ENCODE assay signal across 14 cellular contexts in genomic region chr2:240468300-240469238, GRCh38. TPM values are rescaled to one million over a fixed set of nuclear protein-coding genes. Genes with fewer than 3 reads are reported as not detected.
A peak's percentile ranks its signal among the peaks of the same experiment; 100 is the strongest.
DNase-seq lines count a peak whose midpoint lies in the region; ATAC-seq and TF ChIP-seq lines count a peak whose summit lies in the region.
"Had no signal": no experiment of that assay in that cellular context is flagged by ENCODE, and none has a peak within 500 bp of the region (broad histone marks: within the 10 kb centered on the region; RNA-seq: fewer than 3 reads in every experiment).

No MANE protein-coding gene starts in this region.

- H3K27ac ChIP-seq in left lung (no peak overlapping the region), tibial artery (no peak overlapping the region)

- H3K9me3 Mint-ChIP-seq in activated T-cell treated with anti-CD3 and anti-CD28 coated beads, Interleukin-2, amount 50 U/mL, for 24 hours: peaks cover 10% of the 10 kb centered on the region
- H3K9me3 Mint-ChIP-seq in activated T-cell treated with anti-CD3 and anti-CD28 coated beads, Interleukin-2, amount 50 U/mL, for 72 hours: peaks cover 0 to 3% of the 10 kb centered on the region in 2 donors
- H3K9me3 Mint-ChIP-seq in T-helper 2 cell treated with Interferon-gamma antibody and Interleukin-4, amounts not matched to agents 5 μg/mL and 100 μg/mL, for 36 hours: peaks cover 7% of the 10 kb centered on the region

- no peaks in the 10 kb centered on the region for H3K27me3 Mint-ChIP-seq in activated T-cell treated with anti-CD3 and anti-CD28 coated beads, Interleukin-2, amount 50 U/mL, for 24 hours
- no peaks in the 10 kb centered on the region for H3K27me3 Mint-ChIP-seq in activated T-cell treated with anti-CD3 and anti-CD28 coated beads, Interleukin-2, amount 50 U/mL, for 72 hours (ENCODE audit: low read depth)
- H3K27me3 Mint-ChIP-seq in T-helper 2 cell treated with Interferon-gamma antibody and Interleukin-4, amounts not matched to agents 5 μg/mL and 100 μg/mL, for 36 hours (ENCODE audit: low read depth): no peaks in the 10 kb centered on the region

- no peak overlapping the region for H3K4me3 Mint-ChIP-seq in activated T-cell treated with anti-CD3 and anti-CD28 coated beads, Interleukin-2, amount 50 U/mL, for 24 hours
- no peak overlapping the region for H3K4me3 Mint-ChIP-seq in activated T-cell treated with anti-CD3 and anti-CD28 coated beads, Interleukin-2, amount 50 U/mL, for 72 hours
- no peak overlapping the region for H3K4me3 Mint-ChIP-seq in T-helper 2 cell treated with Interferon-gamma antibody and Interleukin-4, amounts not matched to agents 5 μg/mL and 100 μg/mL, for 36 hours

- H3K4me3 ChIP-seq in left lung (no peak overlapping the region), tibial artery (no peak overlapping the region)
- H3K4me3 ChIP-seq: HAP-1 had no signal

- no peak for ATAC-seq in activated T-cell treated with anti-CD3 and anti-CD28 coated beads, Interleukin-2, amount 50 U/mL, for 72 hours (replicated peaks in 1 of 2)
- no peak for ATAC-seq in left lung

- DNase-seq in activated T-cell treated with anti-CD3 and anti-CD28 coated beads, Interleukin-2, amount 50 U/mL, for 24 hours: peak; percentile 17
- no peak for DNase-seq in activated T-cell treated with anti-CD3 and anti-CD28 coated beads, Interleukin-2, amount 50 U/mL, for 72 hours
- peak; percentile 1 for DNase-seq in T-helper 2 cell treated with Interferon-gamma antibody and Interleukin-4, amounts not matched to agents 5 μg/mL and 100 μg/mL, for 36 hours (ENCODE audit: low spot score)
- peak; percentile 26 to 51 for DNase-seq in left lung
- DNase-seq in tibial artery: peak; percentile 17 to 65
- no peak for DNase-seq in NCI-H526 (lab: John Stamatoyannopoulos, UW)
- no peak for DNase-seq in GOT3 (lab: John Stamatoyannopoulos, UW)
- no peak for DNase-seq in RKO (ENCODE audit: low spot score)
- DNase-seq: NCI-H1105, NCI-H69, nucleus accumbens, RPMI8226, T-helper 9 cell had no signal

- H3K4me1 ChIP-seq in left lung (no peaks in the 10 kb centered on the region), tibial artery (no peaks in the 10 kb centered on the region)
- H3K4me1 ChIP-seq: HAP-1 had no signal

- TF ChIP-seq CTCF in left lung (IDR thresholded peaks at IDR 0.05): no peak
- no peak for TF ChIP-seq CTCF in tibial artery (IDR thresholded peaks at IDR 0.05)

- H3K9me3 ChIP-seq in left lung (peaks cover 0 to 11% of the 10 kb centered on the region in 2 donors), tibial artery (peaks cover 0 to 3% (median 1%) of the 10 kb centered on the region in 3 donors)
- H3K9me3 ChIP-seq: HAP-1 had no signal

- H3K27me3 ChIP-seq in left lung (no peaks in the 10 kb centered on the region), tibial artery (no peaks in the 10 kb centered on the region)

- no peaks in the 10 kb centered on the region for H3K4me1 Mint-ChIP-seq in activated T-cell treated with anti-CD3 and anti-CD28 coated beads, Interleukin-2, amount 50 U/mL, for 24 hours (ENCODE audit: low read depth)
- H3K4me1 Mint-ChIP-seq in activated T-cell treated with anti-CD3 and anti-CD28 coated beads, Interleukin-2, amount 50 U/mL, for 72 hours (ENCODE audit: low read depth): no peaks in the 10 kb centered on the region
- H3K4me1 Mint-ChIP-seq in T-helper 2 cell treated with Interferon-gamma antibody and Interleukin-4, amounts not matched to agents 5 μg/mL and 100 μg/mL, for 36 hours (ENCODE audit: low read depth): no peaks in the 10 kb centered on the region

- intact Hi-C loops in left lung (cut with DNase I) (no loop called here), tibial artery (cut with DNase I; ENCODE audit: low total_unique reads) (no loop called here)

- H3K36me3 ChIP-seq in left lung: peaks cover 0 to 4% of the 10 kb centered on the region in 2 donors
- H3K36me3 ChIP-seq in tibial artery: peaks cover 6 to 38% (median 35%) of the 10 kb centered on the region in 3 donors

- H3K36me3 Mint-ChIP-seq in activated T-cell treated with anti-CD3 and anti-CD28 coated beads, Interleukin-2, amount 50 U/mL, for 24 hours (ENCODE audit: low read depth): peaks cover 12% of the 10 kb centered on the region
- H3K36me3 Mint-ChIP-seq in activated T-cell treated with anti-CD3 and anti-CD28 coated beads, Interleukin-2, amount 50 U/mL, for 72 hours (ENCODE audit: insufficient read depth in 2 of 2): peaks cover 0 to 8% of the 10 kb centered on the region in 2 donors
- H3K36me3 Mint-ChIP-seq in T-helper 2 cell treated with Interferon-gamma antibody and Interleukin-4, amounts not matched to agents 5 μg/mL and 100 μg/mL, for 36 hours (ENCODE audit: low read depth): no peaks in the 10 kb centered on the region

- H3K27ac Mint-ChIP-seq in activated T-cell treated with anti-CD3 and anti-CD28 coated beads, Interleukin-2, amount 50 U/mL, for 24 hours: no peak overlapping the region
- H3K27ac Mint-ChIP-seq in activated T-cell treated with anti-CD3 and anti-CD28 coated beads, Interleukin-2, amount 50 U/mL, for 72 hours: no peak overlapping the region
- H3K27ac Mint-ChIP-seq in T-helper 2 cell treated with Interferon-gamma antibody and Interleukin-4, amounts not matched to agents 5 μg/mL and 100 μg/mL, for 36 hours: no peak overlapping the region

RNA-seq across cellular contexts. Expression of gene GPC1, which starts 33.1 kb away (rescaled TPM):
- 1 to 10 TPM; 3.2 to 3.6 TPM for total RNA-seq in activated T-cell treated with anti-CD3 and anti-CD28 coated beads, Interleukin-2, amount 50 U/mL, for 72 hours
- total RNA-seq in left lung: 10 to 100 TPM; 60.4 to 63.4 TPM

Comparison
In these comparisons a context has a peak if more than half of its experiments do, and no peak if none do; other contexts are left out.
1. DNase-seq: peak in activated T-cell treated with anti-CD3 and anti-CD28 coated beads, Interleukin-2, amount 50 U/mL, for 24 hours (single experiment), T-helper 2 cell treated with Interferon-gamma antibody and Interleukin-4, amounts not matched to agents 5 μg/mL and 100 μg/mL, for 36 hours (single experiment), left lung (2 of 2) and tibial artery (2 of 2); none in activated T-cell treated with anti-CD3 and anti-CD28 coated beads, Interleukin-2, amount 50 U/mL, for 72 hours (0 of 2), NCI-H526 (0 of 2), GOT3 (single experiment) and RKO (single experiment).
2. RNA of gene GPC1, which starts 33.1 kb away (total RNA-seq): 60.4 to 63.4 TPM in left lung; 3.2 to 3.6 TPM in activated T-cell treated with anti-CD3 and anti-CD28 coated beads, Interleukin-2, amount 50 U/mL, for 72 hours; every median in the first group is over 10 times any median in the second.